8 cellular contexts compared by ENCODE assay signal in the genomic region with DNA sequence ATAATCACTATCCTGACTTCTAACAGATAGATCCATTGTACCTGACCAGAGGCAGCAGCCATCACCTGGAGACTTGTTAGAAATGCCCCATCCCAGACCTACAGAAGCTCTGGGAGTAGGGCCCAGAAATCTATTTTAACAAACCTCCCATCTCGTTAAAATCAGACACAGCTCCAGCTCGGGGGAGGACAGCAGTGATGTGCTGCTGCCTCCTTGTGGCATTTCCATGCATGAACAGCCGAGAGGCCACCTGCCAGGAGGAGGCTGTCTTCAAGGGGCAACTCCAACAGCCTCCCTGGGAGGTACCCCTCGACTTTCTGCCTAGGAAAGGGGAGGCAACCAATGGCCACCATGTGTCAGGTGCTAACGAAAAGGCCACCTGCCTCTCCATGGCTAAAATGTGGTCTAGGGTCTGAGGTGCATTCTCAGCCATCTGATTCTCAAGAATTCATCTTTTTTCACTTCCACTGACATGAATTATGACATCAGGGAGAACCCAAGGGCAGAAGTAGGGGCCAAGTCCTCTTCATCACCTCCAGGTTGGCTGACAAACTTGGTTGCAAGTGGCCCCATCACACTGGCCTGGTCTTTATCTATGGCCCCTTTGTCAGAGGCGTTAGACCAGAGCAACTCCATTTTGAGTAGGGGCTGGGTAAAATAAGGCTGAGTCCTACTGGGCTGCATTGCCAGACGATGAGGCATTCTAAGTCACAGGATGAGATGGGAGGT. TPM values are rescaled to one million over a fixed set of nuclear protein-coding genes. Genes with fewer than 3 reads are reported as not detected.
DNase-seq lines count a peak whose midpoint lies in the region; ATAC-seq, FAIRE-seq and TF ChIP-seq lines count a peak whose summit lies in the region.

No MANE protein-coding gene starts in this region.

- TF ChIP-seq CTCF in AG04450 (IDR thresholded peaks at IDR 0.05; ENCODE audit: low read depth, low read length), result peak; percentile 97
- peak; percentile 94 for TF ChIP-seq CTCF in endodermal cell (conservative IDR thresholded peaks at IDR 0.05)

- 41 to 69% methylated on average over 3 to 7 of the region's 7 CpGs for WGBS in endodermal cell (ENCODE audit: insufficient coverage in 1 of 2, insufficient read length in 1 of 2), 2 experiments

- H3K27ac Mint-ChIP-seq in endodermal cell, result no peak overlapping the region
- H3K27ac Mint-ChIP-seq in stimulated activated naive B cell treated with anti-CD40 and anti-IgM and Interleukin-4, amounts not matched to agents 10 μg/mL and 1 μg/mL and 100 μg/mL, for 72 hours, result no peak overlapping the region

- POLR2A ChIA-PET in AG04450 (lab: Yijun Ruan, JAX), result no interaction called here

- H3K27ac ChIP-seq in AG04450 (ENCODE audit: low read depth, low read length) (no peak overlapping the region), endodermal cell (ENCODE audit: low read depth, low read length) (no peak overlapping the region)

- H3K4me1 ChIP-seq in endodermal cell (ENCODE audit: control insufficient read depth, insufficient read depth, low read length), result peaks cover 12% of the 10 kb centered on the region

- H3K27me3 Mint-ChIP-seq in endodermal cell (ENCODE audit: insufficient read depth), result no peaks in the 10 kb centered on the region
- H3K27me3 Mint-ChIP-seq in stimulated activated naive B cell treated with anti-CD40 and anti-IgM and Interleukin-4, amounts not matched to agents 10 μg/mL and 1 μg/mL and 100 μg/mL, for 72 hours, result peaks cover 6 to 17% of the 10 kb centered on the region in 2 donors

- no peak for TF ChIP-seq POLR2A in GM12892 (IDR thresholded peaks at IDR 0.05; ENCODE audit: low read depth, low read length)

- no peaks in the 10 kb centered on the region for H3K9me3 ChIP-seq in AG04450 (ENCODE audit: control insufficient read depth, insufficient read depth, low read length)
- H3K9me3 ChIP-seq in endodermal cell (ENCODE audit: control insufficient read depth, low read length), result peaks cover 7% of the 10 kb centered on the region

- no peak overlapping the region for H3K4me3 Mint-ChIP-seq in endodermal cell
- H3K4me3 Mint-ChIP-seq in stimulated activated naive B cell treated with anti-CD40 and anti-IgM and Interleukin-4, amounts not matched to agents 10 μg/mL and 1 μg/mL and 100 μg/mL, for 72 hours, result no peak overlapping the region

- no peaks in the 10 kb centered on the region for H3K9me3 Mint-ChIP-seq in endodermal cell
- H3K9me3 Mint-ChIP-seq in stimulated activated naive B cell treated with anti-CD40 and anti-IgM and Interleukin-4, amounts not matched to agents 10 μg/mL and 1 μg/mL and 100 μg/mL, for 72 hours, result peaks cover 6 to 9% of the 10 kb centered on the region in 2 donors

- CTCF ChIA-PET in AG04450 (lab: Charles Lee), result interaction anchor here (0.6 to 6.4 kb wide), 12 partner anchors 10 to 215 kb away, joined by 3 to 190 read pairs (median 4); a partner anchor contains a TSS

- no peak for DNase-seq in AG04450 (ENCODE audit: low read depth, low spot score)
- peak; percentile 50 for DNase-seq in GM12892 (ENCODE audit: insufficient read length)
- peak; percentile 61 for DNase-seq in NCI-H345 (lab: John Stamatoyannopoulos, UW)
- peak in 2 of 3 experiments; percentile 12 to 34 for DNase-seq in activated CD8-positive, alpha-beta memory T cell treated with anti-CD3 and anti-CD28 coated beads for 48 hours (ENCODE audit: low read depth in 2 of 3, low spot score in 2 of 3)
- peak; percentile 92 for DNase-seq in endodermal cell
- peak; percentile 76 for DNase-seq in middle frontal gyrus (ENCODE audit: extremely low spot score, low spot score)
- peak; percentile 32 for DNase-seq in stimulated activated naive B cell treated with anti-CD40 and anti-IgM and Interleukin-4, amounts not matched to agents 10 μg/mL and 1 μg/mL and 100 μg/mL, for 72 hours

- FAIRE-seq in GM12892 (lab: Jason Lieb, UNC), result no peak

- no peak overlapping the region for H3K9ac ChIP-seq in endodermal cell (ENCODE audit: extremely low read depth, low read length, poor library complexity, severe bottlenecking)

- no peaks in the 10 kb centered on the region for H3K36me3 Mint-ChIP-seq in endodermal cell (ENCODE audit: low read depth)
- peaks cover 5 to 6% of the 10 kb centered on the region in 2 donors for H3K36me3 Mint-ChIP-seq in stimulated activated naive B cell treated with anti-CD40 and anti-IgM and Interleukin-4, amounts not matched to agents 10 μg/mL and 1 μg/mL and 100 μg/mL, for 72 hours

- H3K27me3 ChIP-seq in AG04450 (ENCODE audit: control insufficient read depth, insufficient read depth, low read length) (no peaks in the 10 kb centered on the region), endodermal cell (ENCODE audit: control insufficient read depth, insufficient read depth, low read length, poor library complexity, severe bottlenecking) (no peaks in the 10 kb centered on the region)

- H3K4me3 ChIP-seq in AG04450 (ENCODE audit: low read depth, low read length), result no peak overlapping the region
- H3K4me3 ChIP-seq in endodermal cell (ENCODE audit: low read length), result no peak overlapping the region

- H3K36me3 ChIP-seq in endodermal cell (ENCODE audit: control insufficient read depth, insufficient read depth, low read length), result no peaks in the 10 kb centered on the region

- peak; percentile 72 to 76 for ATAC-seq in stimulated activated naive B cell treated with anti-CD40 and anti-IgM and Interleukin-4, amounts not matched to agents 10 μg/mL and 1 μg/mL and 100 μg/mL, for 72 hours (replicated peaks)
- ATAC-seq in HG02884 (IDR thresholded peaks at IDR 0.05; ENCODE audit: unreplicated experiment), result no peak

- H3K4me1 Mint-ChIP-seq in endodermal cell, result peaks cover 32% of the 10 kb centered on the region
- H3K4me1 Mint-ChIP-seq in stimulated activated naive B cell treated with anti-CD40 and anti-IgM and Interleukin-4, amounts not matched to agents 10 μg/mL and 1 μg/mL and 100 μg/mL, for 72 hours, result peaks cover 9 to 18% of the 10 kb centered on the region in 2 donors

RNA-seq across cellular contexts. Expression of a gene that starts 12.2 kb away (rescaled TPM):
- polyA plus RNA-seq in AG04450 (2011; rRNA removed), result not detected in 2 replicates
- polyA minus RNA-seq in AG04450 (2011; rRNA and poly(A)+ RNA removed), result not detected in 2 replicates
- polyA plus RNA-seq in GM12892 (2012; ENCODE audit: missing spikeins), result not detected
- under 1 TPM; 0.15 to 0.22 TPM for total RNA-seq in endodermal cell
- 0.07 TPM for polyA plus RNA-seq in endodermal cell (2013, experiment 1 of 2)
- polyA plus RNA-seq in endodermal cell (2013, experiment 2 of 2), result not detected

RNA-seq across cellular contexts. Expression of a gene that starts 18.3 kb away (rescaled TPM):
- 0.37 and 0.50 TPM in 2 replicates for polyA plus RNA-seq in AG04450 (2011; rRNA removed)
- 0.18 TPM in 1 of 2 replicates, not detected in the other for polyA minus RNA-seq in AG04450 (2011; rRNA and poly(A)+ RNA removed)
- polyA plus RNA-seq in GM12892 (2012; ENCODE audit: missing spikeins), result not detected
- total RNA-seq in endodermal cell, result not detected
- polyA plus RNA-seq in endodermal cell (2013, experiment 1 of 2), result not detected
- not detected for polyA plus RNA-seq in endodermal cell (2013, experiment 2 of 2)
